In genomic region chr3:111802700-111803099, GRCh38 we compare ENCODE assay signal across 2 cellular contexts.
TF ChIP-seq lines count a peak whose summit lies in the region.

No MANE protein-coding gene starts in this region.

TF ChIP-seq in liver, 16 proteins besides CTCF, POLR2A, EP300 and RAD21 (continued from another document):
- TF ChIP-seq ZBTB33 (IDR thresholded peaks at IDR 0.05) = no peak
- TF ChIP-seq GABPA (IDR thresholded peaks at IDR 0.05 in 1 of 2, conservative IDR thresholded peaks at IDR 0.05 in 1 of 2) = no peak
- no peak for TF ChIP-seq MAX (IDR thresholded peaks at IDR 0.05)
TF ChIP-seq in liver: peak in this region for 0.

TF ChIP-seq in HepG2, 621 proteins besides CTCF, POLR2A, EP300 and RAD21 (continued from another document):
- TF ChIP-seq ZBTB33 (CRISPR knock-in tag; IDR thresholded peaks at IDR 0.05) (no peak), FOSL1 (CRISPR knock-in tag; IDR thresholded peaks at IDR 0.05; ENCODE audit: borderline replicate concordance) (no peak), FOXP4 (CRISPR knock-in tag; IDR thresholded peaks at IDR 0.05) (no peak), ESRRA (CRISPR knock-in tag; IDR thresholded peaks at IDR 0.05; ENCODE audit: low read depth) (no peak), NCOA2 (CRISPR knock-in tag; IDR thresholded peaks at IDR 0.05) (no peak), ZNF296 (CRISPR knock-in tag; conservative IDR thresholded peaks at IDR 0.05) (no peak), JUND (CRISPR knock-in tag; IDR thresholded peaks at IDR 0.05) (no peak), ZBTB49 (CRISPR knock-in tag; IDR thresholded peaks at IDR 0.05; ENCODE audit: borderline replicate concordance) (no peak), HHEX (CRISPR knock-in tag; IDR thresholded peaks at IDR 0.05) (no peak), ZFP36L2 (CRISPR knock-in tag; IDR thresholded peaks at IDR 0.05) (no peak), ZNF75D (CRISPR knock-in tag; IDR thresholded peaks at IDR 0.05; ENCODE audit: borderline replicate concordance) (no peak), GZF1 (CRISPR knock-in tag; IDR thresholded peaks at IDR 0.05) (no peak)
